ENCODE assay signal across 11 cellular contexts in the genomic region with DNA sequence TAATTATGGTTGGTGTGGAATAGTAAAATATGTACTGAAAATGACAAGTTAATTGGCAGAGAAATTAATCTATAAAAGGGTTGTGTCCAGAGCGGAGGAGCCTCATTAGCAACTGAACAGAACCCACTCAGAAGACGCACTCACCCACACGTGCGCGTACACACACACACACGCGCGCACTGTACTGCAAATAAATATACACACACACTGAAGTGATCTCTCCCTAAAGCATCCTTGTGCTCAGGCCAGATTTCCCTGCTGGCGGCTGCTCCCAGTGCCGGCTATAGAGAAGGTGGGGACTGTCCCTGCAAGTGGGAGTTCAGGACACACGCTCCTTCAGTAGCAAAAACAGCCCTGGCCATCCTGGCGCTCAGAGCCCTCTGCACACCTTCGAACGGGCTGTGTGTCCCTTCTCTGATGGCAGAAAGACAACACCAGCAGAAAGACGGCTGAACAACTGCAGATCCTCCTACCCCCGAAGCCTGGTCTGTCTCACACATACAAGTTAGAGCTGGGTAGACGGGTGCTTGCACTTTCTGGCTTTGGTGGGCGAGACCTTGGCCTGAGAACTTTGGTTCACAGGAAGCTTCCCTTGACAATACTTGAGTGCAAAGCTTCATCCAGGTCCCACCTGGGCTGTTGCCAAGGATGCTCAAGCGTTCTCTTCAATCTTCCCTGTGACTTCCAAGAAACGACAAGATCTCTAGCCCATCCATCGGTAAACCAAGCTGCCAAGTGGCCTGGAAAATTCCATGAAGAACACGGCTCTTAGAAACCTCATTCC.
"Had no signal": no experiment of that assay in that cellular context is flagged by ENCODE, and none has a peak within 500 bp of the region (broad histone marks: within the 10 kb centered on the region; RNA-seq: fewer than 3 reads in every experiment).

No MANE protein-coding gene starts in this region.

- H3K9me3 ChIP-seq: gastrocnemius medialis had no signal

- ATAC-seq: gastrocnemius medialis, sciatic nerve had no signal

- H3K27ac ChIP-seq: gastrocnemius medialis, suprapubic skin had no signal

- H3K27me3 ChIP-seq: gastrocnemius medialis, suprapubic skin had no signal

- H3K4me3 ChIP-seq: gastrocnemius medialis, suprapubic skin had no signal

- FAIRE-seq: colon had no signal

- DNase-seq: activated CD4-positive, alpha-beta memory T cell treated with anti-CD3 and anti-CD28 coated beads for 36 hours; activated CD4-positive, CD25-positive, alpha-beta regulatory T cell treated with anti-CD3 and anti-CD28 coated beads, Interleukin-2, amount 50 U/mL, for 72 hours; activated naive CD8-positive, alpha-beta T cell treated with anti-CD3 and anti-CD28 coated beads, Interleukin-2, amount 10 ng/mL, durations not matched to agents 7 days and 5 days; activated T-cell treated with anti-CD3 and anti-CD28 coated beads, Interleukin-2, amount 50 U/mL, for 48 hours; aorta; stimulated activated CD4-positive, alpha-beta T cell treated with anti-CD3 and anti-CD28 coated beads, Interleukin-12 subunit alpha, Interleukin-12 subunit beta, amount 100 ng/mL, for 4 hours; stimulated activated naive CD4-positive, alpha-beta T cell had no signal
